6 cellular contexts compared by ENCODE assay signal in the genomic region with DNA sequence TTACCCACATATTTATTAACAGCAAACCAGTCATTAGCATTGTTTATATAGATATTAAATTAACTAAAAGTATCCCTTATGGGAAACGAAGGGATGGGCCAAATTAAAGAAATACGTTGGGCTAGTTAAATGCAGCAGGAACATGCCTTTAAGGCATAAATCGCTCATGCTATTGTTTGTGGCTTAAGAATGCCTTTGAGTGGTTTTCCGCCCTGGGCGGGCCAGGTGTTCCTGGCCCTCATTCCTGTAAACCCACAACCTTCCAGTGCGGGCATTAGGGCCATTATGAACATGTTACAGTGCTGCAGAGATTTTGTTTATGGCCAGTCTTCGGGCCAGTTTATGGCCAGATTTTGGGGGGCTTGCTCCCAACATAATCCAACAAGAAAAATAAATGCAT.
DNase-seq lines count a peak whose midpoint lies in the region; ATAC-seq and TF ChIP-seq lines count a peak whose summit lies in the region.
"Not testable (repeated sequence)": the region's sequence is repeated elsewhere in the genome, so short reads cannot be mapped to it uniquely, and the experiment has no call there.

No MANE protein-coding gene starts in this region.

- POLR2A ChIA-PET in PC-3 (lab: Charles Lee; ENCODE audit: unreplicated experiment); MCF 10A (lab: Yijun Ruan, JAX): not testable (repeated sequence)

- BruUV-seq in PC-3 (replicated peaks; lab: Mats Ljungman, UMichigan); MCF 10A (replicated peaks; lab: Mats Ljungman, UMichigan): not testable (repeated sequence)

- H3F3A ChIP-seq in PC-3 (ENCODE audit: low read length, unreplicated experiment): not testable (repeated sequence)

- H4K20me1 ChIP-seq in PC-3 (ENCODE audit: low read length): not testable (repeated sequence)

- H3K4me1 Mint-ChIP-seq in MCF 10A (ENCODE audit: insufficient read depth, unreplicated experiment): not testable (repeated sequence)

- H3K9me3 Mint-ChIP-seq in MCF 10A (ENCODE audit: unreplicated experiment): not testable (repeated sequence)

- not testable (repeated sequence) for H3K27me3 ChIP-seq in PC-3 (ENCODE audit: low read length); trophoblast cell (ENCODE audit: insufficient read depth, low read length)

- TF ChIP-seq CTCF in PC-3 (conservative IDR thresholded peaks at IDR 0.05; ENCODE audit: low read depth, low read length); MCF 10A (IDR thresholded peaks at IDR 0.05; ENCODE audit: unreplicated experiment); epithelial cell of esophagus (IDR thresholded peaks at IDR 0.05; ENCODE audit: insufficient read depth, low read depth, low read length, missing control alignments): not testable (repeated sequence)

- H3K14ac ChIP-seq in trophoblast cell (ENCODE audit: low read length): not testable (repeated sequence)

- not testable (repeated sequence) for H3K4me2 ChIP-seq in PC-3 (ENCODE audit: low read length); trophoblast cell (ENCODE audit: low read length)

- not testable (repeated sequence) for H3K36me3 ChIP-seq in PC-3 (ENCODE audit: low read depth, low read length); trophoblast cell (ENCODE audit: control insufficient read depth in 1 of 2, insufficient read depth in 2 of 2, low read length in 2 of 2)

- DNase-seq in M059J (ENCODE audit: low read depth) (peak; percentile 53), PC-3 (peak; percentile 43), MCF 10A (ENCODE audit: unreplicated experiment) (peak; percentile 52), epithelial cell of esophagus (ENCODE audit: low read depth) (peak; percentile 52), islet precursor cell (peak; percentile 61), trophoblast cell (peak; percentile 91 to 93)

- H3K4me3 ChIP-seq in PC-3 (ENCODE audit: low read length); epithelial cell of esophagus (ENCODE audit: low read length); trophoblast cell (ENCODE audit: low read depth, low read length): not testable (repeated sequence)

- not testable (repeated sequence) for H2BK5ac ChIP-seq in trophoblast cell (ENCODE audit: low read depth, low read length, poor library complexity)

- H3K23ac ChIP-seq in trophoblast cell (ENCODE audit: low read length): not testable (repeated sequence)

- not testable (repeated sequence) for H3K4me1 ChIP-seq in PC-3 (ENCODE audit: insufficient read depth, low read length); trophoblast cell (ENCODE audit: control insufficient read depth in 1 of 2, insufficient read depth in 2 of 2, low read length in 2 of 2)

- not testable (repeated sequence) for H3K79me1 ChIP-seq in trophoblast cell (ENCODE audit: low read length)

- not testable (repeated sequence) for H3K36me3 Mint-ChIP-seq in MCF 10A (ENCODE audit: insufficient read depth, unreplicated experiment)

- CTCF ChIA-PET in PC-3 (lab: Charles Lee); MCF 10A (lab: Yijun Ruan, JAX): not testable (repeated sequence)

- not testable (repeated sequence) for H3K27ac ChIP-seq in PC-3 (ENCODE audit: low read length); trophoblast cell (ENCODE audit: low read depth, low read length)

- H3K9me3 ChIP-seq in PC-3 (ENCODE audit: low read length); trophoblast cell (ENCODE audit: insufficient read depth, low read depth, low read length): not testable (repeated sequence)

- H3K9me2 ChIP-seq in PC-3 (replicated peaks; ENCODE audit: low read length): not testable (repeated sequence)

- no CpG with 5 or more reads among the region's 7 CpGs for WGBS in trophoblast cell (ENCODE audit: extremely low coverage, insufficient coverage, insufficient read length)

- not testable (repeated sequence) for H2BK12ac ChIP-seq in trophoblast cell (ENCODE audit: low read length)

- H2BK120ac ChIP-seq in trophoblast cell (ENCODE audit: insufficient read depth, low read length, poor library complexity): not testable (repeated sequence)

- not testable (repeated sequence) for H4K8ac ChIP-seq in trophoblast cell (ENCODE audit: low read depth, low read length)

- not testable (repeated sequence) for H3K79me2 ChIP-seq in PC-3 (ENCODE audit: low read length); trophoblast cell (ENCODE audit: control insufficient read depth, insufficient read depth, low read length, poor library complexity)

- intact Hi-C loops in PC-3 (cut with micrococcal nuclease); MCF 10A (cut with micrococcal nuclease): not testable (repeated sequence)

- H3K4me3 Mint-ChIP-seq in MCF 10A (ENCODE audit: unreplicated experiment): not testable (repeated sequence)

- not testable (repeated sequence) for H3K9ac ChIP-seq in PC-3 (ENCODE audit: low read length); trophoblast cell (ENCODE audit: low read length)

- H4K12ac ChIP-seq in trophoblast cell (ENCODE audit: low read depth, low read length): not testable (repeated sequence)

- H4K91ac ChIP-seq in trophoblast cell (ENCODE audit: low read depth, low read length): not testable (repeated sequence)

- not testable (repeated sequence) for H2AFZ ChIP-seq in PC-3 (ENCODE audit: low read length); trophoblast cell (ENCODE audit: insufficient read depth, low read length, poor library complexity)

- not testable (repeated sequence) for H3K4ac ChIP-seq in trophoblast cell (ENCODE audit: low read depth, low read length)

- not testable (repeated sequence) for ATAC-seq in PC-3

- H2AK5ac ChIP-seq in trophoblast cell (ENCODE audit: low read length): not testable (repeated sequence)

- H3K27ac Mint-ChIP-seq in MCF 10A (ENCODE audit: low read depth, unreplicated experiment): peak overlapping the region; percentile 76

- H3K18ac ChIP-seq in trophoblast cell (ENCODE audit: low read length): not testable (repeated sequence)

- H3K27me3 Mint-ChIP-seq in MCF 10A (ENCODE audit: insufficient read depth, unreplicated experiment): not testable (repeated sequence)
